ENCODE assay signal across 8 cellular contexts in the genomic region with DNA sequence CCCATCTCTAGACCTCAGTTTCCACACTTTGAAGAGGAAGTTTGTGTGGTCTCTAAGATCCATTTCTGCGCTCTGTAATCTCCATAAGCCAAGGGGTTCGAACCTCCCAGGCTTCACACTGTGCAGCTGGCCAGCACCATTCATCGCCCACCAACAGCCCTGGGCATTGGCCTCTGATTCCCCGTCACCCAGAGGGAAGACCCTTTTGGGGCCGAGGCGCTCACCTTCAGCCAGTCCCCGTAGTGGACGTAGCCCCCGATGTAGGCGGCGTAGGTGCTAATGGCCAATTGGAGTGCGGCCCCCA. TPM values are rescaled to one million over a fixed set of nuclear protein-coding genes. Genes with fewer than 3 reads are reported as not detected.
DNase-seq lines count a peak whose midpoint lies in the region; ATAC-seq and TF ChIP-seq lines count a peak whose summit lies in the region.

No MANE protein-coding gene starts in this region.

- peak overlapping the region; percentile 100 for H3K4me3 Mint-ChIP-seq in natural killer cell treated with Interleukin-12 subunit alpha and Interleukin-12 subunit beta and Interleukin-15 and Interleukin-18, amount 100 ng/mL, for 72 hours

- peak in 1 of 2 donors; percentile 8 for ATAC-seq in natural killer cell treated with Interleukin-12 subunit alpha and Interleukin-12 subunit beta and Interleukin-15 and Interleukin-18, amount 100 ng/mL, for 72 hours
- no peak for ATAC-seq in GM19397 (IDR thresholded peaks at IDR 0.05; ENCODE audit: unreplicated experiment)

- H3K27ac ChIP-seq in effector memory CD4-positive, alpha-beta T cell (ENCODE audit: insufficient read depth, low read length, poor library complexity, severe bottlenecking) = no peak overlapping the region

- no peaks in the 10 kb centered on the region for H3K27me3 ChIP-seq in BE2C
- H3K27me3 ChIP-seq in effector memory CD4-positive, alpha-beta T cell (replicated peaks; ENCODE audit: control insufficient read depth, insufficient read depth, low read length, poor library complexity, severe bottlenecking) = no peaks in the 10 kb centered on the region

- no peak for TF ChIP-seq CTCF in BE2C (IDR thresholded peaks at IDR 0.05; ENCODE audit: low read depth, low read length)
- TF ChIP-seq CTCF in LNCaP clone FGC (IDR thresholded peaks at IDR 0.05; ENCODE audit: control insufficient read depth, extremely low read depth, insufficient read depth) = no peak

- H3K36me3 Mint-ChIP-seq in natural killer cell treated with Interleukin-12 subunit alpha and Interleukin-12 subunit beta and Interleukin-15 and Interleukin-18, amount 100 ng/mL, for 72 hours = no peaks in the 10 kb centered on the region

- H3K4me1 Mint-ChIP-seq in natural killer cell treated with Interleukin-12 subunit alpha and Interleukin-12 subunit beta and Interleukin-15 and Interleukin-18, amount 100 ng/mL, for 72 hours (ENCODE audit: low read depth in 2 of 2) = peaks cover 8 to 10% of the 10 kb centered on the region in 2 donors

- peak overlapping the region; percentile 97 for H3K4me3 ChIP-seq in BE2C (ENCODE audit: low read depth, low read length)
- H3K4me3 ChIP-seq in LNCaP clone FGC (ENCODE audit: low read depth, low read length) = peak overlapping the region; percentile 95
- peak overlapping the region; percentile 84 for H3K4me3 ChIP-seq in effector memory CD4-positive, alpha-beta T cell (ENCODE audit: insufficient read depth, low read depth, low read length, poor library complexity, severe bottlenecking)

- no peaks in the 10 kb centered on the region for H3K9me3 ChIP-seq in BE2C
- H3K9me3 ChIP-seq in effector memory CD4-positive, alpha-beta T cell (ENCODE audit: control insufficient read depth, low read length) = no peaks in the 10 kb centered on the region

- H3K36me3 ChIP-seq in BE2C = peaks cover 22% of the 10 kb centered on the region
- H3K36me3 ChIP-seq in effector memory CD4-positive, alpha-beta T cell (ENCODE audit: control insufficient read depth, insufficient read depth, low read length) = peaks cover 19% of the 10 kb centered on the region

- DNase-seq in BE2C (no peak), LNCaP clone FGC (ENCODE audit: low read depth) (no peak), NCI-H82 treated with DMSO at 0.1 percent for 48 hours (lab: John Stamatoyannopoulos, UW; ENCODE audit: unreplicated experiment) (no peak), globus pallidus (ENCODE audit: low spot score) (no peak), Kasumi-1 (lab: John Stamatoyannopoulos, UW) (no peak)
- DNase-seq in effector memory CD4-positive, alpha-beta T cell = no peak
- no peak for DNase-seq in natural killer cell treated with Interleukin-12 subunit alpha and Interleukin-12 subunit beta and Interleukin-15 and Interleukin-18, amount 100 ng/mL, for 72 hours (ENCODE audit: low spot score)

- no peaks in the 10 kb centered on the region for H3K9me3 Mint-ChIP-seq in natural killer cell treated with Interleukin-12 subunit alpha and Interleukin-12 subunit beta and Interleukin-15 and Interleukin-18, amount 100 ng/mL, for 72 hours

- H3K27me3 Mint-ChIP-seq in natural killer cell treated with Interleukin-12 subunit alpha and Interleukin-12 subunit beta and Interleukin-15 and Interleukin-18, amount 100 ng/mL, for 72 hours = no peaks in the 10 kb centered on the region

- H3K4me1 ChIP-seq in BE2C = peaks cover 40% of the 10 kb centered on the region
- peaks cover 13% of the 10 kb centered on the region for H3K4me1 ChIP-seq in effector memory CD4-positive, alpha-beta T cell (ENCODE audit: control insufficient read depth, insufficient read depth, low read length, poor library complexity, severe bottlenecking)

- H3K27ac Mint-ChIP-seq in natural killer cell treated with Interleukin-12 subunit alpha and Interleukin-12 subunit beta and Interleukin-15 and Interleukin-18, amount 100 ng/mL, for 72 hours = peak overlapping the region; percentile 93 to 99

RNA-seq across cellular contexts. Expression of gene TMEM101, which starts 0.7 kb away (rescaled TPM):
- polyA plus RNA-seq in BE2C (2012; ENCODE audit: insufficient read depth, insufficient read length, low read depth) = 67.5 TPM
- total RNA-seq in natural killer cell treated with Interleukin-12 subunit alpha and Interleukin-12 subunit beta and Interleukin-15 and Interleukin-18, amount 100 ng/mL, for 72 hours = 10 to 100 TPM; 32.5 TPM

RNA-seq across cellular contexts. Expression of gene NAGS, which starts 9.7 kb away (rescaled TPM):
- 0.86 TPM for polyA plus RNA-seq in BE2C (2012; ENCODE audit: insufficient read depth, insufficient read length, low read depth)
- total RNA-seq in natural killer cell treated with Interleukin-12 subunit alpha and Interleukin-12 subunit beta and Interleukin-15 and Interleukin-18, amount 100 ng/mL, for 72 hours = 1 to 10 TPM in 1 of 2 donors, under 1 TPM in 1; 0.70 to 1.9 TPM

RNA-seq across cellular contexts. Expression of gene LSM12, which starts 52.4 kb away (rescaled TPM):
- 48.8 TPM for polyA plus RNA-seq in BE2C (2012; ENCODE audit: insufficient read depth, insufficient read length, low read depth)
- 10 to 100 TPM; 68.6 to 70.0 TPM for total RNA-seq in natural killer cell treated with Interleukin-12 subunit alpha and Interleukin-12 subunit beta and Interleukin-15 and Interleukin-18, amount 100 ng/mL, for 72 hours

RNA-seq across cellular contexts. Expression of gene G6PC3, which starts 56.5 kb away (rescaled TPM):
- 92.3 TPM for polyA plus RNA-seq in BE2C (2012; ENCODE audit: insufficient read depth, insufficient read length, low read depth)
- 10 to 100 TPM; 24.6 to 26.8 TPM for total RNA-seq in natural killer cell treated with Interleukin-12 subunit alpha and Interleukin-12 subunit beta and Interleukin-15 and Interleukin-18, amount 100 ng/mL, for 72 hours
